Comparison of ENCODE assay signal across 1 cellular context in the genomic region with DNA sequence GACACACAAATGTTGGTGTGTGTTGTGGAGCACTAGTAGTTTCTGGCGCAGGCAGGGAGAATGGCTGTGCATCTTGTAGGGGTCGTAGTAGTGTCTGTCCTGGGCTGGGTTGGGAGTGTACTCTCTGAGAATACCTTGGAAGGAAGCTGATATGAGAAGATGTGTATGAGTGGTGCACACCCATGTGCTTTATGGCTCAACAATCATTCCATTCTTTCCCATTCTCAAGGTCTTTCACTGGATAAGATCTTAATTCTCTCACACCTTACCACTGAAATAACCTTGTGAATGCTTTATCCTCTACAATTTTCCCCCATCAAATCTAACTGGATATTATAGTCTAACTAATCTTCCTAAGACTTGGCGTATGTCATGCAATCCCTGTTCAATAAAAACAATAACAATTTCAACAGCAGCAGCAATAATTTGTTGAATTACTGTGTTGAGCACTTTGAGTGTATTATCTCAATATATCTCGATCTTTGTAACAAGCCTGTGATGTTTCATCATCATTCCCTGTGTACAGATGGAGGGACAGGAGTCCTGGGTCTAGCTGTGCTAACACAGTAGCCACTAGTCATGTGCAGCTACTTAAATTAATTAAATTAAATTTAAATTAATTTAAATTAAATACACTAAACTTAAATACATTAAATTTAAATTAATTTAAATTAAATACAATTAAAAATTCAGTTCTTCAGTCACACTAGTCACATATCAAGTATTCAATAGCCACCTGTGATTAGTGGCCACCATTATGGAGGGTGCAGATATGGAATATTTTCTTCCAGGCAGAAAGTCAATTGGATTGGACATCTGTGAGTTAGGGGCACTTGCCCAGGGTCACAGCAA.
A peak's percentile ranks its signal among the peaks of the same experiment; 100 is the strongest.
TF ChIP-seq lines count a peak whose summit lies in the region.

No MANE protein-coding gene starts in this region.

TF ChIP-seq in HEK293, 187 proteins besides CTCF, POLR2A, EP300 and RAD21 (continued from another document and continues in another):
- TF ChIP-seq ATF2 (tag by site-specific recombination; IDR thresholded peaks at IDR 0.05; ENCODE audit: low read depth) (0 out of 2 replicates have a peak, but pooled peaks have one; percentile 48), ZBTB49 (tag by site-specific recombination; IDR thresholded peaks at IDR 0.05; ENCODE audit: low read depth) (no peak), ZNF404 (tag by site-specific recombination; IDR thresholded peaks at IDR 0.05) (no peak), OSR2 (tag by site-specific recombination; IDR thresholded peaks at IDR 0.05) (peak; percentile 79), KLF1 (tag by site-specific recombination; IDR thresholded peaks at IDR 0.05) (peak; percentile 14; the same call in 1 of the 2 replicates), ZIC2 (tag by site-specific recombination; IDR thresholded peaks at IDR 0.05) (no peak), ZNF626 (tag by site-specific recombination; IDR thresholded peaks at IDR 0.05) (no peak), ZNF146 (tag by site-specific recombination; IDR thresholded peaks at IDR 0.05) (no peak), ZEB2 (tag by site-specific recombination; IDR thresholded peaks at IDR 0.05) (no peak; the same call in 1 of the 2 replicates), PRDM10 (tag by site-specific recombination; IDR thresholded peaks at IDR 0.05) (peak; percentile 42), REST (tag by site-specific recombination; IDR thresholded peaks at IDR 0.05) (no peak), ZNF677 (tag by site-specific recombination; IDR thresholded peaks at IDR 0.05) (no peak), KLF9 (tag by site-specific recombination; IDR thresholded peaks at IDR 0.05; ENCODE audit: low read depth) (no peak), KLF16 (tag by site-specific recombination; IDR thresholded peaks at IDR 0.05) (0 out of 2 replicates have a peak, but pooled peaks have one; percentile 21), ZNF350 (tag by site-specific recombination; IDR thresholded peaks at IDR 0.05) (no peak), ZNF169 (tag by site-specific recombination; IDR thresholded peaks at IDR 0.05) (no peak), KLF10 (tag by site-specific recombination; IDR thresholded peaks at IDR 0.05) (no peak), ZNF10 (tag by site-specific recombination; IDR thresholded peaks at IDR 0.05) (no peak), GLIS1 (tag by site-specific recombination; IDR thresholded peaks at IDR 0.05) (no peak), ZNF660 (tag by site-specific recombination; IDR thresholded peaks at IDR 0.05) (no peak; the same call in 1 of the 2 replicates), ZNF664 (tag by site-specific recombination; IDR thresholded peaks at IDR 0.05) (peak; percentile 97), PRDM1 (tag by site-specific recombination; IDR thresholded peaks at IDR 0.05) (no peak), ZFP69B (tag by site-specific recombination; IDR thresholded peaks at IDR 0.05) (no peak), ZSCAN16 (tag by site-specific recombination; IDR thresholded peaks at IDR 0.05) (no peak), GLIS2 (tag by site-specific recombination; IDR thresholded peaks at IDR 0.05) (no peak), HOXA7 (CRISPR knock-in tag; IDR thresholded peaks at IDR 0.05; ENCODE audit: borderline replicate concordance) (no peak), ZNF549 (tag by site-specific recombination; IDR thresholded peaks at IDR 0.05) (no peak), ZNF175 (tag by site-specific recombination; IDR thresholded peaks at IDR 0.05) (no peak), MEIS1 (CRISPR knock-in tag; IDR thresholded peaks at IDR 0.05; ENCODE audit: borderline replicate concordance) (no peak), ZNF777 (tag by site-specific recombination; IDR thresholded peaks at IDR 0.05; ENCODE audit: borderline replicate concordance) (no peak), ZNF391 (tag by site-specific recombination; IDR thresholded peaks at IDR 0.05; ENCODE audit: borderline replicate concordance, low read depth) (no peak), ZNF132 (tag by site-specific recombination; IDR thresholded peaks at IDR 0.05; ENCODE audit: borderline replicate concordance) (no peak), ZNF423 (tag by site-specific recombination; IDR thresholded peaks at IDR 0.05) (no peak), ELK4 (IDR thresholded peaks at IDR 0.05; ENCODE audit: borderline replicate concordance, low read depth, low read length) (no peak), SETDB1 (IDR thresholded peaks at IDR 0.05; ENCODE audit: insufficient read length, low read length) (no peak), IKZF3 (tag by site-specific recombination; IDR thresholded peaks at IDR 0.05) (peak; percentile 43; the same call in 1 of the 2 replicates), SCRT2 (tag by site-specific recombination; IDR thresholded peaks at IDR 0.05) (0 out of 2 replicates have a peak, but pooled peaks have one; percentile 15), ZBTB44 (tag by site-specific recombination; IDR thresholded peaks at IDR 0.05) (peak; percentile 51; the same call in 1 of the 2 replicates)
- TF ChIP-seq, protein P1, sequence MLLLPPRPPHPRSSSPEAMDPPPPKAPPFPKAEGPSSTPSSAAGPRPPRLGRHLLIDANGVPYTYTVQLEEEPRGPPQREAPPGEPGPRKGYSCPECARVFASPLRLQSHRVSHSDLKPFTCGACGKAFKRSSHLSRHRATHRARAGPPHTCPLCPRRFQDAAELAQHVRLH (tag by site-specific recombination; IDR thresholded peaks at IDR 0.05): peak; percentile 34; the same call in 1 of the 2 replicates
- TF ChIP-seq, protein P2, sequence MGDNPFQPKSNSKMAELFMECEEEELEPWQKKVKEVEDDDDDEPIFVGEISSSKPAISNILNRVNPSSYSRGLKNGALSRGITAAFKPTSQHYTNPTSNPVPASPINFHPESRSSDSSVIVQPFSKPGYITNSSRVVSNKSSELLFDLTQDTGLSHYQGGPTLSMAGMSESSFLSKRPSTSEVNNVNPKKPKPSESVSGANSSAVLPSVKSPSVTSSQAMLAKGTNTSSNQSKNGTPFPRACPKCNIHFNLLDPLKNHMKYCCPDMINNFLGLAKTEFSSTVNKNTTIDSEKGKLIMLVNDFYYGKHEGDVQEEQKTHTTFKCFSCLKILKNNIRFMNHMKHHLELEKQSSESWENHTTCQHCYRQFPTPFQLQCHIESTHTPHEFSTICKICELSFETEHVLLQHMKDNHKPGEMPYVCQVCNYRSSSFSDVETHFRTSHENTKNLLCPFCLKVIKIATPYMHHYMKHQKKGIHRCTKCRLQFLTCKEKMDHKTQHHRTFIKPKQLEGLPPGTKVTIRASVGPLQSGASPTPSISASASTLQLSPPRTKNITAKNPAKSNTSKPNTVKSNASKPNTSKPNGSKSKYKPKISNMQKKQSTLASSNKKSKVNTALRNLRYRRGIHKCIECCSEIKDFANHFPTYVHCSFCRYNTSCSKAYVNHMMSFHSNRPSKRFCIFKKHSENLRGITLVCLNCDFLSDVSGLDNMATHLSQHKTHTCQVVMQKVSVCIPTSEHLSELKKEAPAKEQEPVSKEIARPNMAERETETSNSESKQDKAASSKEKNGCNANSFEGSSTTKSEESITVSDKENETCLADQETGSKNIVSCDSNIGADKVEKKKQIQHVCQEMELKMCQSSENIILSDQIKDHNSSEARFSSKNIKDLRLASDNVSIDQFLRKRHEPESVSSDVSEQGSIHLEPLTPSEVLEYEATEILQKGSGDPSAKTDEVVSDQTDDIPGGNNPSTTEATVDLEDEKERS (tag by site-specific recombination; IDR thresholded peaks at IDR 0.05): no peak
